Comparison of ENCODE assay signal across 1 cellular context in genomic region chr12:104381721-104382480, GRCh38.
A peak's percentile ranks its signal among the peaks of the same experiment; 100 is the strongest.
TF ChIP-seq lines count a peak whose summit lies in the region.

No MANE protein-coding gene starts in this region.

TF ChIP-seq in H1, 55 proteins besides CTCF, POLR2A, EP300 and RAD21 (continued from another document):
- TF ChIP-seq CHD7 (IDR thresholded peaks at IDR 0.05; ENCODE audit: insufficient replicate concordance, low read length): no peak
- 0 out of 2 replicates have a peak, but pooled peaks have one; percentile 35 for TF ChIP-seq TEAD4 (IDR thresholded peaks at IDR 0.05; ENCODE audit: low read depth, low read length)
- TF ChIP-seq YY1 (IDR thresholded peaks at IDR 0.05; ENCODE audit: low read depth, low read length): 0 out of 2 replicates have a peak, but pooled peaks have one; percentile 29
- no peak for TF ChIP-seq CEBPB (IDR thresholded peaks at IDR 0.05; ENCODE audit: low read depth, low read length)
- TF ChIP-seq RBBP5 (IDR thresholded peaks at IDR 0.05; ENCODE audit: borderline replicate concordance, low read depth, low read length): no peak
- TF ChIP-seq EZH2 (IDR thresholded peaks at IDR 0.05; ENCODE audit: low read depth, low read length, severe bottlenecking): no peak
- TF ChIP-seq ATF2 (IDR thresholded peaks at IDR 0.05; ENCODE audit: low read length): 0 out of 2 replicates have a peak, but pooled peaks have one; percentile 59
TF ChIP-seq in H1: peak in this region for 4.
